Comparison of ENCODE assay signal across 1 cellular context in the genomic region with DNA sequence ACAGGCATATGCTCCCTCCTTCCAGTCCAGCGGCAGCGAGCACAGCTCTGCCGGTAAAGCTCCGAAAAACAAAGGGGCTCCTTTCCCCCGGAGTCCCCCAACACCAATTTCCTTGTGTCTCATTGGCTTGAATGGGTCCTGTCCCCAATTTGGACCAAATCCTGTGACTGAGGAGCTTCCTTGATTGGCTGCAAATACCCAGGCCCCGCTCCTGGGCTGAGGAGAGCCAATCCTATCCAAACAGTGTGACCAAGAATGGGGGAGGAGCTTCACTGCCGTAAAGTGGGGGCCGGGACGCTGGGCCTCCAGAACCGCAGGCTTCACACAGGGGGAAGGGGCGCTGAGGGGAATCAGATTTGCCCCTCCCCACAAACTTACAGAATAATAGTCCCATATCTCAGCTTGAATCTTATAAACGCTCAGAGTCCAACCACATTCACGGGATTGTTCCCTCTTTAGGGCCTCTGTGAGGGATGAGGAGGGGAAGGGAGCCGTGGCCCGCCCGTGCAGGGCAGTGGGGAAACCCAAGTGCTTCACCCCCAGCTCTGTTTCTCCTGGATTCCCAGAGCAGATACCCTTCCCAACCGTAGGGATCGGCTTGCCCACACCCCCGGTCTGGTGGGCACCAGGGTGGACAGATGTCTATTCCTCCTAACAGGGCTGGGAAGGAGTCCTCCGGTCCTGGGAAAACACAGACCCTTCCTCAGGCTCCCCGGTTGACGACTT.
TF ChIP-seq lines count a peak whose summit lies in the region.

No MANE protein-coding gene starts in this region.

TF ChIP-seq in WTC11, 78 proteins besides CTCF, POLR2A, EP300 and RAD21 (continued from another document):
- TF ChIP-seq, protein P1, sequence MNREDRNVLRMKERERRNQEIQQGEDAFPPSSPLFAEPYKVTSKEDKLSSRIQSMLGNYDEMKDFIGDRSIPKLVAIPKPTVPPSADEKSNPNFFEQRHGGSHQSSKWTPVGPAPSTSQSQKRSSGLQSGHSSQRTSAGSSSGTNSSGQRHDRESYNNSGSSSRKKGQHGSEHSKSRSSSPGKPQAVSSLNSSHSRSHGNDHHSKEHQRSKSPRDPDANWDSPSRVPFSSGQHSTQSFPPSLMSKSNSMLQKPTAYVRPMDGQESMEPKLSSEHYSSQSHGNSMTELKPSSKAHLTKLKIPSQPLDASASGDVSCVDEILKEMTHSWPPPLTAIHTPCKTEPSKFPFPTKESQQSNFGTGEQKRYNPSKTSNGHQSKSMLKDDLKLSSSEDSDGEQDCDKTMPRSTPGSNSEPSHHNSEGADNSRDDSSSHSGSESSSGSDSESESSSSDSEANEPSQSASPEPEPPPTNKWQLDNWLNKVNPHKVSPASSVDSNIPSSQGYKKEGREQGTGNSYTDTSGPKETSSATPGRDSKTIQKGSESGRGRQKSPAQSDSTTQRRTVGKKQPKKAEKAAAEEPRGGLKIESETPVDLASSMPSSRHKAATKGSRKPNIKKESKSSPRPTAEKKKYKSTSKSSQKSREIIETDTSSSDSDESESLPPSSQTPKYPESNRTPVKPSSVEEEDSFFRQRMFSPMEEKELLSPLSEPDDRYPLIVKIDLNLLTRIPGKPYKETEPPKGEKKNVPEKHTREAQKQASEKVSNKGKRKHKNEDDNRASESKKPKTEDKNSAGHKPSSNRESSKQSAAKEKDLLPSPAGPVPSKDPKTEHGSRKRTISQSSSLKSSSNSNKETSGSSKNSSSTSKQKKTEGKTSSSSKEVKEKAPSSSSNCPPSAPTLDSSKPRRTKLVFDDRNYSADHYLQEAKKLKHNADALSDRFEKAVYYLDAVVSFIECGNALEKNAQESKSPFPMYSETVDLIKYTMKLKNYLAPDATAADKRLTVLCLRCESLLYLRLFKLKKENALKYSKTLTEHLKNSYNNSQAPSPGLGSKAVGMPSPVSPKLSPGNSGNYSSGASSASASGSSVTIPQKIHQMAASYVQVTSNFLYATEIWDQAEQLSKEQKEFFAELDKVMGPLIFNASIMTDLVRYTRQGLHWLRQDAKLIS (CRISPR knock-in tag; IDR thresholded peaks at IDR 0.05; ENCODE audit: borderline replicate concordance) = no peak
- TF ChIP-seq, protein P2, sequence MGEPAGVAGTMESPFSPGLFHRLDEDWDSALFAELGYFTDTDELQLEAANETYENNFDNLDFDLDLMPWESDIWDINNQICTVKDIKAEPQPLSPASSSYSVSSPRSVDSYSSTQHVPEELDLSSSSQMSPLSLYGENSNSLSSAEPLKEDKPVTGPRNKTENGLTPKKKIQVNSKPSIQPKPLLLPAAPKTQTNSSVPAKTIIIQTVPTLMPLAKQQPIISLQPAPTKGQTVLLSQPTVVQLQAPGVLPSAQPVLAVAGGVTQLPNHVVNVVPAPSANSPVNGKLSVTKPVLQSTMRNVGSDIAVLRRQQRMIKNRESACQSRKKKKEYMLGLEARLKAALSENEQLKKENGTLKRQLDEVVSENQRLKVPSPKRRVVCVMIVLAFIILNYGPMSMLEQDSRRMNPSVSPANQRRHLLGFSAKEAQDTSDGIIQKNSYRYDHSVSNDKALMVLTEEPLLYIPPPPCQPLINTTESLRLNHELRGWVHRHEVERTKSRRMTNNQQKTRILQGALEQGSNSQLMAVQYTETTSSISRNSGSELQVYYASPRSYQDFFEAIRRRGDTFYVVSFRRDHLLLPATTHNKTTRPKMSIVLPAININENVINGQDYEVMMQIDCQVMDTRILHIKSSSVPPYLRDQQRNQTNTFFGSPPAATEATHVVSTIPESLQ (CRISPR knock-in tag; IDR thresholded peaks at IDR 0.05) = no peak
